11 cellular contexts compared by ENCODE assay signal in the genomic region with DNA sequence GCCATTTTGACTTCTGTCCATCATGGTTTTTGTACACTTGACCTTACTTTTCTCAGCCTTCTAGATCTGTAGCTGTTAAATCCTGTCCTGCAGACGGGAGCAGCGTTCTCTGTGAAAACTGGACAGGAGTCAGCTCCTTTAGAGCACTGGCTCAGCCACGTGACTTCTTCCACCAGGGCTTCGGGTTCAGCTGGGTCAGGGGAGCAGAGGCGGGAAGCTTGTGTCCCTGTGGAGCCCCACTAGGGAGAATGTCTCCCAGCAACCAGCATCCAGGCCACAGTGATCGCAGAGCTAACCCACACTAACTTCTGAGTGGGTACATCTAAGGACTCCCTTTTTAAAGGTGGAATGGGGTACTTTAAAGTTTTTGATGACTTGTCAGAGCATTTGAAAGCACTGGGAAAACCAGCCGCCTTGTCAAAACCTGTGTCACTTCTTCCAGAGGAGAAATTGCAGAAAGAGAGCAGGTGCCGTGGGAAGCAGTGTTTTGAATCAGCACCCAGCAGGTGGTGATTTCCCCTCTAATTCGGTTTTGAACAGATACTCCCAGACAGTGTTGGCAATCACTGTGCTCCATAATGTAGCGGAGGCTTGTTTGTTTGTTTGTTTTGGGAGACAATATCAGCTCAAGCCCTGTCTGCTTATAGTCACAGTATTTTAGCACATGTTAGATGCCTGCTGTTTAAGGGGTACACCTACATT. TPM values are rescaled to one million over a fixed set of nuclear protein-coding genes. Genes with fewer than 3 reads are reported as not detected.
DNase-seq lines count a peak whose midpoint lies in the region; ATAC-seq and TF ChIP-seq lines count a peak whose summit lies in the region.
"Had no signal": no experiment of that assay in that cellular context is flagged by ENCODE, and none has a peak within 500 bp of the region (broad histone marks: within the 10 kb centered on the region; RNA-seq: fewer than 3 reads in every experiment).

No MANE protein-coding gene starts in this region.

- no peak overlapping the region for H3K4ac ChIP-seq in mesendoderm (ENCODE audit: low read depth, low read length)

- H3K9ac ChIP-seq in mesendoderm (ENCODE audit: low read length), result no peak overlapping the region

- peaks cover 14% of the 10 kb centered on the region for H3K36me3 Mint-ChIP-seq in activated naive CD8-positive, alpha-beta T cell treated with anti-CD3 and anti-CD28 coated beads, Interleukin-2, amount 50 U/mL, for 24 hours (ENCODE audit: low read depth)

- H3K79me2 ChIP-seq in mesendoderm (ENCODE audit: control insufficient read depth, insufficient read depth, low read length), result no peaks in the 10 kb centered on the region

- no peak overlapping the region for H3K23ac ChIP-seq in mesendoderm (ENCODE audit: low read length)

- H3K27me3 Mint-ChIP-seq in activated naive CD8-positive, alpha-beta T cell treated with anti-CD3 and anti-CD28 coated beads, Interleukin-2, amount 50 U/mL, for 24 hours, result no peaks in the 10 kb centered on the region

- no peak overlapping the region for H4K5ac ChIP-seq in mesendoderm (ENCODE audit: low read length)

- no peaks in the 10 kb centered on the region for H3K27me3 ChIP-seq in brain microvascular endothelial cell (replicated peaks)
- no peaks in the 10 kb centered on the region for H3K27me3 ChIP-seq in mesendoderm (ENCODE audit: insufficient read depth, low read length, poor library complexity)
- H3K27me3 ChIP-seq: vagina had no signal

- no peak overlapping the region for H3K4me3 Mint-ChIP-seq in activated naive CD8-positive, alpha-beta T cell treated with anti-CD3 and anti-CD28 coated beads, Interleukin-2, amount 50 U/mL, for 24 hours
- H3K4me3 Mint-ChIP-seq: CD8-positive, alpha-beta T cell had no signal

- H4K8ac ChIP-seq in mesendoderm (ENCODE audit: low read depth, low read length), result no peak overlapping the region

- H2BK5ac ChIP-seq in mesendoderm (ENCODE audit: low read length), result no peak overlapping the region

- no peaks in the 10 kb centered on the region for H3K9me3 ChIP-seq in HEK293 (ENCODE audit: control insufficient read depth, insufficient read depth, low read depth, low read length)
- H3K9me3 ChIP-seq: vagina had no signal

- H3K18ac ChIP-seq in mesendoderm (ENCODE audit: low read length), result peak overlapping the region; percentile 82

- H3K79me1 ChIP-seq in mesendoderm (ENCODE audit: low read length), result no peaks in the 10 kb centered on the region

- POLR2A ChIA-PET in HEK293 (lab: Yijun Ruan, JAX), result interaction anchor here (1.3 to 1.4 kb wide), 2 partner anchors 8 to 18 kb away, joined by 3 to 8 read pairs; a partner anchor contains a TSS

- H3K4me2 ChIP-seq in mesendoderm (ENCODE audit: low read length), result no peak overlapping the region

- no peak overlapping the region for H3K4me3 ChIP-seq in HEK293 (ENCODE audit: low read depth, low read length)
- H3K4me3 ChIP-seq in brain microvascular endothelial cell (ENCODE audit: low read depth, low read length), result no peak overlapping the region
- no peak overlapping the region for H3K4me3 ChIP-seq in mesendoderm (ENCODE audit: low read length)
- H3K4me3 ChIP-seq: vagina had no signal

- no peak overlapping the region for H2AK5ac ChIP-seq in mesendoderm (ENCODE audit: low read length)

- H3K27ac ChIP-seq in HEK293 (ENCODE audit: extremely low read depth, low read depth, low read length) (no peak overlapping the region), brain microvascular endothelial cell (peak overlapping the region; percentile 73), mesendoderm (ENCODE audit: low read depth, low read length) (no peak overlapping the region)
- H3K27ac ChIP-seq: vagina had no signal

- TF ChIP-seq CTCF in HEK293 (tag by site-specific recombination; IDR thresholded peaks at IDR 0.05), result no peak
- TF ChIP-seq CTCF in brain microvascular endothelial cell (IDR thresholded peaks at IDR 0.05; ENCODE audit: low read depth, low read length, missing control alignments), result no peak

- no peak overlapping the region for H2BK15ac ChIP-seq in mesendoderm (replicated peaks; ENCODE audit: low read depth)

- ATAC-seq in GM21619 (IDR thresholded peaks at IDR 0.05; ENCODE audit: unreplicated experiment), result no peak
- no peak for ATAC-seq in activated naive CD8-positive, alpha-beta T cell treated with anti-CD3 and anti-CD28 coated beads, Interleukin-2, amount 50 U/mL, for 24 hours
- ATAC-seq in left colon, result no peak
- ATAC-seq in GM18858 (IDR thresholded peaks at IDR 0.05; ENCODE audit: unreplicated experiment), result no peak
- ATAC-seq: CD8-positive, alpha-beta T cell had no signal

- intact Hi-C loops in left colon (cut with DNase I, micrococcal nuclease), result no loop called here

- no peak overlapping the region for H3K27ac Mint-ChIP-seq in activated naive CD8-positive, alpha-beta T cell treated with anti-CD3 and anti-CD28 coated beads, Interleukin-2, amount 50 U/mL, for 24 hours
- H3K27ac Mint-ChIP-seq: CD8-positive, alpha-beta T cell had no signal

- H3K4me1 ChIP-seq in HEK293 (ENCODE audit: control insufficient read depth, insufficient read depth, low read length), result peaks cover 11% of the 10 kb centered on the region
- peaks cover 5% of the 10 kb centered on the region for H3K4me1 ChIP-seq in mesendoderm (ENCODE audit: control insufficient read depth, low read depth, low read length)

- CTCF ChIA-PET in HEK293 (lab: Yijun Ruan, JAX), result no interaction called here

- in situ Hi-C loops in brain microvascular endothelial cell (cut with HindIII; ENCODE audit: low pct_ligation_motif_present, low sequenced_read_pairs), result no loop called here

- peaks cover 13% of the 10 kb centered on the region for H3K4me1 Mint-ChIP-seq in activated naive CD8-positive, alpha-beta T cell treated with anti-CD3 and anti-CD28 coated beads, Interleukin-2, amount 50 U/mL, for 24 hours

- no peaks in the 10 kb centered on the region for H3K36me3 ChIP-seq in HEK293 (ENCODE audit: control insufficient read depth in 2 of 2, insufficient read depth in 1 of 2, low read length in 2 of 2)
- H3K36me3 ChIP-seq in brain microvascular endothelial cell (replicated peaks), result no peaks in the 10 kb centered on the region
- no peaks in the 10 kb centered on the region for H3K36me3 ChIP-seq in mesendoderm (ENCODE audit: control insufficient read depth, insufficient read depth, low read length)
- H3K36me3 ChIP-seq: vagina had no signal

- WGBS in mesendoderm (ENCODE audit: extremely low coverage, insufficient coverage, low lambda C conversion rate), result no CpG with 5 or more reads among the region's 10 CpGs

- H3K9me3 Mint-ChIP-seq in activated naive CD8-positive, alpha-beta T cell treated with anti-CD3 and anti-CD28 coated beads, Interleukin-2, amount 50 U/mL, for 24 hours, result peaks cover 5% of the 10 kb centered on the region
- H3K9me3 Mint-ChIP-seq: CD8-positive, alpha-beta T cell had no signal

- DNase-seq in Ammon's horn (ENCODE audit: low spot score) (peak; percentile 41), brain microvascular endothelial cell (no peak), mesendoderm (no peak), left colon (no peak)
- no peak for DNase-seq in activated naive CD8-positive, alpha-beta T cell treated with anti-CD3 and anti-CD28 coated beads, Interleukin-2, amount 50 U/mL, for 24 hours
- DNase-seq: CD8-positive, alpha-beta T cell; NCI-H510A treated with DMSO at 0.1 percent for 48 hours had no signal

- no peak overlapping the region for H2BK120ac ChIP-seq in mesendoderm (ENCODE audit: low read depth, low read length)

- no peak overlapping the region for H3K56ac ChIP-seq in mesendoderm (ENCODE audit: low read length)

TF ChIP-seq in HEK293, 187 proteins besides CTCF, POLR2A, EP300 and RAD21:
- TF ChIP-seq ZNF626 (tag by site-specific recombination; IDR thresholded peaks at IDR 0.05) (no peak), PRDM1 (tag by site-specific recombination; IDR thresholded peaks at IDR 0.05) (peak; percentile 39; the same call in 1 of the 2 replicates)
- TF ChIP-seq, protein P1, sequence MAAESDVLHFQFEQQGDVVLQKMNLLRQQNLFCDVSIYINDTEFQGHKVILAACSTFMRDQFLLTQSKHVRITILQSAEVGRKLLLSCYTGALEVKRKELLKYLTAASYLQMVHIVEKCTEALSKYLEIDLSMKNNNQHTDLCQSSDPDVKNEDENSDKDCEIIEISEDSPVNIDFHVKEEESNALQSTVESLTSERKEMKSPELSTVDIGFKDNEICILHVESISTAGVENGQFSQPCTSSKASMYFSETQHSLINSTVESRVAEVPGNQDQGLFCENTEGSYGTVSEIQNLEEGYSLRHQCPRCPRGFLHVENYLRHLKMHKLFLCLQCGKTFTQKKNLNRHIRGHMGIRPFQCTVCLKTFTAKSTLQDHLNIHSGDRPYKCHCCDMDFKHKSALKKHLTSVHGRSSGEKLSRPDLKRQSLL (tag by site-specific recombination; IDR thresholded peaks at IDR 0.05), result peak; percentile 55; the same call in 1 of the 2 replicates

RNA-seq across cellular contexts. Expression of a gene that starts 17.9 kb away (rescaled TPM):
- 10.9 TPM for polyA plus RNA-seq in mesendoderm (2013, experiment 1 of 2)
- 11.4 TPM for polyA plus RNA-seq in mesendoderm (2013, experiment 2 of 2)
- 10 to 100 TPM; 72.1 to 74.9 TPM for total RNA-seq in left colon

RNA-seq across cellular contexts. Expression of a gene that starts 46.8 kb away (rescaled TPM):
- 286 TPM for polyA plus RNA-seq in mesendoderm (2013, experiment 1 of 2)
- 280 TPM for polyA plus RNA-seq in mesendoderm (2013, experiment 2 of 2)
- total RNA-seq in left colon, result 10 to 100 TPM; 74.4 to 75.6 TPM
